Comparison of ENCODE assay signal across 8 cellular contexts in genomic region chr19:3572855-3573161, GRCh38. TPM values are rescaled to one million over a fixed set of nuclear protein-coding genes. Genes with fewer than 3 reads are reported as not detected.
DNase-seq lines count a peak whose midpoint lies in the region; ATAC-seq and TF ChIP-seq lines count a peak whose summit lies in the region.

Gene HMG20B (plus strand): TSS chr19:3572944. CDS start chr19:3573310, 366 bp downstream.

- H3K4me3 ChIP-seq in breast epithelium (peak within 1 kb of the TSS; percentile 90 to 96 (median 95)), right lobe of liver (peak within 1 kb of the TSS; percentile 79 to 96 (median 83)), thymus (ENCODE audit: low read length) (peak within 1 kb of the TSS; percentile 80)

- POLR2A ChIA-PET in GM10248 (lab: Yijun Ruan, JAX), result no interaction called here

- H3K4me1 Mint-ChIP-seq in activated T-cell treated with anti-CD3 and anti-CD28 coated beads, Interleukin-2, amount 50 U/mL, for 4 hours (ENCODE audit: low read depth), result peaks cover 12% of the 10 kb centered on the region

- CTCF ChIA-PET in GM10248 (lab: Yijun Ruan, JAX), result no interaction called here

- 0% methylated on average over 4 of the region's 30 CpGs for WGBS in right lobe of liver (ENCODE audit: insufficient coverage, low coverage, low lambda C conversion rate, missing lambda C conversion rate)
- WGBS in thymus, result under 1% methylated on average over 30 of the region's 30 CpGs

- H3K9me3 Mint-ChIP-seq in activated T-cell treated with anti-CD3 and anti-CD28 coated beads, Interleukin-2, amount 50 U/mL, for 4 hours, result no peaks in the 10 kb centered on the region

- no peak for TF ChIP-seq CTCF in breast epithelium (IDR thresholded peaks at IDR 0.05)
- TF ChIP-seq CTCF in right lobe of liver (IDR thresholded peaks at IDR 0.05), result no peak
- TF ChIP-seq CTCF in GM10248 (IDR thresholded peaks at IDR 0.05; ENCODE audit: control extremely low read depth, extremely low read depth, low read depth, missing control alignments), result no peak

- H3K36me3 Mint-ChIP-seq in activated T-cell treated with anti-CD3 and anti-CD28 coated beads, Interleukin-2, amount 50 U/mL, for 4 hours (ENCODE audit: insufficient read depth), result peaks cover 9% of the 10 kb centered on the region

- no peaks in the 10 kb centered on the region for H3K27me3 Mint-ChIP-seq in activated T-cell treated with anti-CD3 and anti-CD28 coated beads, Interleukin-2, amount 50 U/mL, for 4 hours (ENCODE audit: low read depth)

- H3K36me3 ChIP-seq in breast epithelium (no peaks in the 10 kb centered on the region), right lobe of liver (no peaks in the 10 kb centered on the region), thymus (ENCODE audit: control insufficient read depth, insufficient read depth) (peaks cover 29% of the 10 kb centered on the region)

- intact Hi-C loops in breast epithelium (cut with DNase I; ENCODE audit: low total_unique reads), result no loop called here
- intact Hi-C loops in right lobe of liver (cut with DNase I), result no loop called here

- no peak for ATAC-seq in activated T-cell treated with anti-CD3 and anti-CD28 coated beads, Interleukin-2, amount 50 U/mL, for 4 hours
- no peak for ATAC-seq in right lobe of liver

- no peaks in the 10 kb centered on the region for H3K9me3 ChIP-seq in breast epithelium
- H3K9me3 ChIP-seq in right lobe of liver, result no peaks in the 10 kb centered on the region
- H3K9me3 ChIP-seq in thymus (ENCODE audit: control insufficient read depth), result peaks cover 1% of the 10 kb centered on the region

- H3K4me1 ChIP-seq in breast epithelium (no peaks in the 10 kb centered on the region), right lobe of liver (peaks cover 0 to 6% (median 0%) of the 10 kb centered on the region in 4 donors), thymus (ENCODE audit: control insufficient read depth, insufficient read depth, low read length) (peaks cover 12% of the 10 kb centered on the region)

- TF ChIP-seq POLR2A in breast epithelium (IDR thresholded peaks at IDR 0.05), result peak; percentile 13
- peak; percentile 20 for TF ChIP-seq POLR2A in right lobe of liver (IDR thresholded peaks at IDR 0.05)

- H3K27ac ChIP-seq in breast epithelium, result peak within 1 kb of the TSS; percentile 89 to 92
- H3K27ac ChIP-seq in right lobe of liver, result peak within 1 kb of the TSS in 2 of 3 donors; percentile 60 to 69
- peak within 1 kb of the TSS; percentile 77 for H3K27ac ChIP-seq in thymus (ENCODE audit: low read depth)

- H3K4me3 Mint-ChIP-seq in activated T-cell treated with anti-CD3 and anti-CD28 coated beads, Interleukin-2, amount 50 U/mL, for 4 hours, result peak within 1 kb of the TSS; percentile 74

- no peak for DNase-seq in activated T-cell treated with anti-CD3 and anti-CD28 coated beads, Interleukin-2, amount 50 U/mL, for 4 hours
- DNase-seq in activated T-cell treated with anti-CD3 and anti-CD28 coated beads, Interleukin-2, amount 50 U/mL, for 48 hours, result no peak
- DNase-seq in breast epithelium (ENCODE audit: low spot score in 2 of 2) (no peak), right lobe of liver (no peak), GM10248 (ENCODE audit: extremely low spot score) (no peak), occipital lobe (lab: John Stamatoyannopoulos, UW) (no peak)
- no peak for DNase-seq in stimulated activated CD4-positive, alpha-beta T cell treated with anti-CD3 and anti-CD28 coated beads, Interleukin-12 subunit alpha, Interleukin-12 subunit beta, amount 100 ng/mL, for 4 hours

- H3K27me3 ChIP-seq in breast epithelium (no peaks in the 10 kb centered on the region), right lobe of liver (no peaks in the 10 kb centered on the region), thymus (ENCODE audit: control insufficient read depth, insufficient read depth) (no peaks in the 10 kb centered on the region)

RNA-seq across cellular contexts. Expression of gene HMG20B, which starts in this region (rescaled TPM):
- total RNA-seq in activated T-cell treated with anti-CD3 and anti-CD28 coated beads, Interleukin-2, amount 50 U/mL, for 4 hours, result 10 to 100 TPM; 56.3 to 60.9 (median 59.3) TPM
- total RNA-seq in breast epithelium (100 to 1,000 TPM; 120 to 142 (median 127) TPM), right lobe of liver (10 to 100 TPM; 30.7 to 58.6 (median 33.3) TPM), occipital lobe (9.4 TPM)
- 111 TPM for polyA plus RNA-seq in thymus
